Comparison of ENCODE assay signal across 8 cellular contexts in the genomic region with DNA sequence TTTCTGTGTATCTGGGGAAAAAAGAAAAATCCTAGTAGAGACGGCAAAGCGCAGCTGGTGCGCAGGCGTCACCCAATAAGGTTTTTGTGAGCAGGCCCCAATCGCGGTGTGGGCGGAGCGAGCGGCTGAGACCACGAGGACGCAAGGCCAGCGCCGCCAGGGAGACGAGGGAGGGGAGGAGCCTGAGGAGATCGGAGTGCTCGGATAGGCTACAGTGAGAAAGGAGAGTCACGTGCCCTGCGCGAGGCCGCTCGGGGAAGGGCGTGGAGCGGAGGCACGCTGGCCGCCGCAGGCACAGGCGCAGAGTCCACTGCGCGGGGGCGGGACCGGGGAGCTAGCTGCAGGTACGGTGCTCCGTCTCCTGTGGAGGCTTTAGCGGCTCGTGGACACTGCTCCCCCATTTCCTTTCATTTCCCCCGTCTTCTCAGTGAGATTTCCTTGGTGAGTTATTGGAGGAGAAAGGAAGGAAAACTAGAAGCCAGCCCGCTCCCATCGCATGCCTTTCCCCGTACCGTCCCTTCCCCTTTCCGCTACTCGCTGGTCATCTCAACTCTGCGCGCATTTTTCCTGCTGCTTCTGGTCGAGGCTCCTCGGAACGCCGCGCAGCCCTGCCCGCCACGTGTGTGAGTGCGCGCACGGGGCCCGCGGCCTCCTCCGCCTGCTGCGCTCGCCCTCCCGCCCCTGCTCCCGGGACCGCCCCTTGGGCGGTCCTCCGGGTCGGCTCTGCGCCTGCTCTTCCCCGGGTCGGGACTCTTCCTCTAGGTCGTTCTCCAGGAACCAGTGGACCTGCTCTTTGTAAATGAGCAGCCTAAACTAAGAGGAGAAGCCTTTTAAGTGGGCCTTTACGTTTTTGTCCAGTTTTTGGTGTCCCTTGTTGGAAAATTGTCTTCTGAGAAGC. TPM values are rescaled to one million over a fixed set of nuclear protein-coding genes. Genes with fewer than 3 reads are reported as not detected.
DNase-seq lines count a peak whose midpoint lies in the region; ATAC-seq and TF ChIP-seq lines count a peak whose summit lies in the region.

A gene with protein sequence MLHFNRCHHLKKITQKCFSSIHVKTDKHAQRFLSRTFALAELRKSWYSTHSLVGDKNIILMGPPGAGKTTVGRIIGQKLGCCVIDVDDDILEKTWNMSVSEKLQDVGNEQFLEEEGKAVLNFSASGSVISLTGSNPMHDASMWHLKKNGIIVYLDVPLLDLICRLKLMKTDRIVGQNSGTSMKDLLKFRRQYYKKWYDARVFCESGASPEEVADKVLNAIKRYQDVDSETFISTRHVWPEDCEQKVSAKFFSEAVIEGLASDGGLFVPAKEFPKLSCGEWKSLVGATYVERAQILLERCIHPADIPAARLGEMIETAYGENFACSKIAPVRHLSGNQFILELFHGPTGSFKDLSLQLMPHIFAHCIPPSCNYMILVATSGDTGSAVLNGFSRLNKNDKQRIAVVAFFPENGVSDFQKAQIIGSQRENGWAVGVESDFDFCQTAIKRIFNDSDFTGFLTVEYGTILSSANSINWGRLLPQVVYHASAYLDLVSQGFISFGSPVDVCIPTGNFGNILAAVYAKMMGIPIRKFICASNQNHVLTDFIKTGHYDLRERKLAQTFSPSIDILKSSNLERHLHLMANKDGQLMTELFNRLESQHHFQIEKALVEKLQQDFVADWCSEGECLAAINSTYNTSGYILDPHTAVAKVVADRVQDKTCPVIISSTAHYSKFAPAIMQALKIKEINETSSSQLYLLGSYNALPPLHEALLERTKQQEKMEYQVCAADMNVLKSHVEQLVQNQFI (plus strand): TSS at position 264 of the 898 bp plus-strand sequence. CDS start 6,612 bp downstream, outside the sequence.

- H3K4me1 Mint-ChIP-seq in activated B cell treated with CpG ODN at 0.5 μM for 24 hours, result peaks cover 27% of the 10 kb centered on the region
- peaks cover 18 to 20% of the 10 kb centered on the region in 2 donors for H3K4me1 Mint-ChIP-seq in immature natural killer cell

- ATAC-seq in GM18907 (IDR thresholded peaks at IDR 0.05; ENCODE audit: unreplicated experiment) (peak; percentile 99), HG03139 (IDR thresholded peaks at IDR 0.05; ENCODE audit: unreplicated experiment) (peak; percentile 98), activated B cell treated with CpG ODN at 0.5 μM for 24 hours (ENCODE audit: low read depth) (peak; percentile 95)

- H3K4me3 Mint-ChIP-seq in activated B cell treated with CpG ODN at 0.5 μM for 24 hours (peak within 1 kb of the TSS; percentile 88), immature natural killer cell (peak within 1 kb of the TSS; percentile 87 to 97 (median 91))

- no peaks in the 10 kb centered on the region for H3K9me3 ChIP-seq in AG04450 (ENCODE audit: control insufficient read depth, insufficient read depth, low read length)

- CTCF ChIA-PET in AG04450 (lab: Charles Lee) (interaction anchor here (1.2 to 2.5 kb wide), 3 partner anchors 65 to 399 kb away, joined by 4 to 8 read pairs (median 6); no protein-coding TSS in a partner anchor), activated B cell treated with CpG ODN at 0.5 μM for 24 hours (lab: Charles Lee) (no interaction called here)

- H3K4me3 ChIP-seq in AG04450 (ENCODE audit: low read depth, low read length), result peak within 1 kb of the TSS; percentile 89

- DNase-seq in AG04450 (ENCODE audit: low read depth, low spot score), result peak; percentile 97
- peak; percentile 95 for DNase-seq in NCI-H2227 treated with DMSO at 0.1 percent for 48 hours (lab: John Stamatoyannopoulos, UW)
- DNase-seq in activated B cell treated with CpG ODN at 0.5 μM for 24 hours, result peak; percentile 85
- peak; percentile 69 to 99 (median 97) for DNase-seq in caudate nucleus (lab: John Stamatoyannopoulos, UW)
- peak; percentile 96 to 97 (median 96) for DNase-seq in immature natural killer cell
- DNase-seq in smooth muscle cell of the brain vasculature (ENCODE audit: low read depth, low spot score), result peak; percentile 98

- H3K36me3 Mint-ChIP-seq in activated B cell treated with CpG ODN at 0.5 μM for 24 hours (ENCODE audit: low read depth) (peaks cover 11% of the 10 kb centered on the region), immature natural killer cell (peaks cover 0 to 3% (median 0%) of the 10 kb centered on the region in 3 donors)

- no peak for TF ChIP-seq CTCF in AG04450 (IDR thresholded peaks at IDR 0.05; ENCODE audit: low read depth, low read length)
- no peak for TF ChIP-seq CTCF in activated B cell treated with CpG ODN at 0.5 μM for 24 hours (IDR thresholded peaks at IDR 0.05)

- H3K27ac ChIP-seq in AG04450 (ENCODE audit: low read depth, low read length) (peak within 1 kb of the TSS; percentile 94), caudate nucleus (ENCODE audit: low read depth, low read length) (peak within 1 kb of the TSS; percentile 91)

- intact Hi-C loops in activated B cell treated with CpG ODN at 0.5 μM for 24 hours (cut with micrococcal nuclease), result loop anchor here (1.0 to 5.0 kb wide), 6 partner anchors 64 to 1922 kb away; a partner anchor contains a TSS

- peak within 1 kb of the TSS; percentile 93 for H3K27ac Mint-ChIP-seq in activated B cell treated with CpG ODN at 0.5 μM for 24 hours
- H3K27ac Mint-ChIP-seq in immature natural killer cell, result peak within 1 kb of the TSS; percentile 95 to 100 (median 99)

- H3K27me3 Mint-ChIP-seq in activated B cell treated with CpG ODN at 0.5 μM for 24 hours (no peaks in the 10 kb centered on the region), immature natural killer cell (ENCODE audit: low read depth in 3 of 3) (peaks cover 12 to 18% (median 13%) of the 10 kb centered on the region in 3 donors)

- H3K9me3 Mint-ChIP-seq in activated B cell treated with CpG ODN at 0.5 μM for 24 hours (peaks cover 5% of the 10 kb centered on the region), immature natural killer cell (peaks cover 0 to 4% (median 0%) of the 10 kb centered on the region in 6 donors)

- POLR2A ChIA-PET in AG04450 (lab: Yijun Ruan, JAX) (interaction anchor here (0.6 to 1.0 kb wide), 3 partner anchors 61 to 299 kb away, joined by 3 to 7 read pairs (median 3); no protein-coding TSS in a partner anchor), activated B cell treated with CpG ODN at 0.5 μM for 24 hours (lab: Charles Lee) (interaction anchor here (1.2 to 1.4 kb wide), 2 partner anchors 47 to 292 kb away, joined by 3 to 8 read pairs; a partner anchor contains a TSS)

- no peaks in the 10 kb centered on the region for H3K27me3 ChIP-seq in AG04450 (ENCODE audit: control insufficient read depth, insufficient read depth, low read length)

RNA-seq across cellular contexts. Expression of the gene that starts here (rescaled TPM):
- polyA plus RNA-seq in AG04450 (2011; rRNA removed), result 1.8 and 2.8 TPM in 2 replicates
- polyA minus RNA-seq in AG04450 (2011; rRNA and poly(A)+ RNA removed), result 0.92 and 2.0 TPM in 2 replicates
- 3.8 TPM in 2 replicates for total RNA-seq in activated B cell treated with CpG ODN at 0.5 μM for 24 hours
- 1 to 10 TPM in 2 of 3 donors, under 1 TPM in 1; 0.90 to 2.0 (median 1.9) TPM for polyA plus RNA-seq in immature natural killer cell

Comparison
In these comparisons a context has a peak if more than half of its experiments do, and no peak if none do; other contexts are left out.
1. Peak in every context shown above with its lines: DNase-seq, ATAC-seq, H3K4me3 ChIP-seq and H3K27ac ChIP-seq.